8 cellular contexts compared by ENCODE assay signal in the genomic region with DNA sequence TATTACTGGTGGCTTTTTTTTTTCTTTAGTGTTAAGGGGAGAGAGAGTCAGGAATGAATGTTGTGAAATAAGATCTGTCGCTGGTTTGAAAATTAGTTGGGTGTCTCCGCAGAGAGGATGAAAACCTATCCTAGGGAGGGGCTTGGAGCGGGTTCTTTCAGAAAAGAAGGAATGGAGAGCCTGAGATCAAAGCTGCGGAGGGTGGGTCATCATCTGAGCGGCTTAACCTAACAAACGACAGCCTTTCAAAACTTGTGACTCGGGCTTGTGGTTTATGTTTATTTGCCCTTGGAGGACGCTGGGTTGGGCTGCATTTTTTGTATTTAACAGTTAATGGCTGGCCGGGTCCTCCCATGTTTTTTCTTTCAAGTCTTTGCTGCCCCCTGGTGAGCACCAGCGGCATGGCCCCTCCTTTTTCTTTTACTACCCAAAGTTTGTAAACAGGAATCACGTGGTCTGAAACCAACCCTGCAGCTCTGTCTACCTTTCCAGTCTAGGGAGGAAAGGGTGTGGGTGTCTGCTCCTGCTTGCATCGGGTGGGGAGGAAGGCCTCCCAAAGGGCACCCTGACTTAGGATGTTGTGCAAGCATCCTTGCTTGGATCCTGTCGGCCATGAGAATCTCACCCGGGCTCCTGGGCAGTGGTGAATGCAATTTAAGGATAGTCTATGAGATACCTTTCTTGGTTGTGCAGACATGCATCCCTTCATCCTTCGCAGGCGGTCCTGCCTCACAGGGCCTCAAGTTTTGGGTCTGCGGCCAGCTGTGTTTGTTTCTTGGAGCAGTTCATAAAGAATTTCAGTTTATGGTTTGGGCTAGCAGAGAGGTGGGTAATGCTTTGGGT. TPM values are rescaled to one million over a fixed set of nuclear protein-coding genes. Genes with fewer than 3 reads are reported as not detected.
DNase-seq lines count a peak whose midpoint lies in the region; ATAC-seq and TF ChIP-seq lines count a peak whose summit lies in the region.

No MANE protein-coding gene starts in this region.

- no peaks in the 10 kb centered on the region for H3K27me3 Mint-ChIP-seq in stimulated activated naive CD8-positive, alpha-beta T cell treated with anti-CD3 and anti-CD28 coated beads, Interleukin-15, Interleukin-2, amounts not matched to agents 100 ng/mL and 50 ng/mL, for 24 hours

- no peak overlapping the region for H2AFZ ChIP-seq in neural cell (ENCODE audit: low read depth, low read length)

- peak overlapping the region; percentile 94 for H3K4me3 Mint-ChIP-seq in stimulated activated naive CD8-positive, alpha-beta T cell treated with anti-CD3 and anti-CD28 coated beads, Interleukin-15, Interleukin-2, amounts not matched to agents 100 ng/mL and 50 ng/mL, for 24 hours

- H3K9me2 ChIP-seq in neural cell (ENCODE audit: insufficient read depth, low read length): no peaks in the 10 kb centered on the region

- TF ChIP-seq EP300 in neural cell (conservative IDR thresholded peaks at IDR 0.05; ENCODE audit: poor library complexity, severe bottlenecking): no peak

- H3K36me3 Mint-ChIP-seq in stimulated activated naive CD8-positive, alpha-beta T cell treated with anti-CD3 and anti-CD28 coated beads, Interleukin-15, Interleukin-2, amounts not matched to agents 100 ng/mL and 50 ng/mL, for 24 hours (ENCODE audit: low read depth): peaks cover 56% of the 10 kb centered on the region

- H3K4me3 ChIP-seq in foreskin fibroblast (ENCODE audit: low read depth in 1 of 2, low read length in 2 of 2) (peak overlapping the region; percentile 79 to 92), neural cell (ENCODE audit: low read length) (peak overlapping the region; percentile 78)

- H3K4me1 Mint-ChIP-seq in stimulated activated naive CD8-positive, alpha-beta T cell treated with anti-CD3 and anti-CD28 coated beads, Interleukin-15, Interleukin-2, amounts not matched to agents 100 ng/mL and 50 ng/mL, for 24 hours (ENCODE audit: low read depth): peaks cover 66% of the 10 kb centered on the region

- no peak overlapping the region for H3K27ac ChIP-seq in neural cell (ENCODE audit: low read length)

- H3K79me2 ChIP-seq in neural cell (replicated peaks; ENCODE audit: insufficient read depth, low read length): peaks cover 15% of the 10 kb centered on the region

- H3K9me3 ChIP-seq in neural cell (ENCODE audit: low read length): no peaks in the 10 kb centered on the region

- peak; percentile 88 for TF ChIP-seq CTCF in foreskin fibroblast (IDR thresholded peaks at IDR 0.05; ENCODE audit: low read depth, low read length)
- peak; percentile 97 for TF ChIP-seq CTCF in neural cell (IDR thresholded peaks at IDR 0.05; ENCODE audit: poor library complexity, severe bottlenecking)

- H3K27ac Mint-ChIP-seq in stimulated activated naive CD8-positive, alpha-beta T cell treated with anti-CD3 and anti-CD28 coated beads, Interleukin-15, Interleukin-2, amounts not matched to agents 100 ng/mL and 50 ng/mL, for 24 hours: peak overlapping the region; percentile 92

- ATAC-seq in GM18511 (IDR thresholded peaks at IDR 0.05; ENCODE audit: unreplicated experiment) (peak; percentile 28), HG02623 (IDR thresholded peaks at IDR 0.05; ENCODE audit: unreplicated experiment) (no peak)

- DNase-seq in MV-4-11 (lab: John Stamatoyannopoulos, UW) (peak; percentile 90), SIG-M5 treated with dmso at 0.1 percent for 504 hours (lab: John Stamatoyannopoulos, UW; ENCODE audit: unreplicated experiment) (peak; percentile 87), activated gamma-delta T cell treated with Interleukin-2 at 50 U/mL for 16 hours (peak; percentile 93), foreskin fibroblast (peak; percentile 86 to 93)

- H3F3A ChIP-seq in neural cell (ENCODE audit: insufficient read depth, low read length, poor library complexity, severe bottlenecking): peaks cover 3% of the 10 kb centered on the region

- peak; percentile 98 for TF ChIP-seq RAD21 in neural cell (conservative IDR thresholded peaks at IDR 0.05)

- H4K20me1 ChIP-seq in neural cell (ENCODE audit: insufficient read depth): no peaks in the 10 kb centered on the region

- H3K9ac ChIP-seq in neural cell (ENCODE audit: low read length): peak overlapping the region; percentile 77

- peaks cover 4% of the 10 kb centered on the region for H3K27me3 ChIP-seq in neural cell (ENCODE audit: insufficient read depth, low read depth, low read length)

- H3K9me3 Mint-ChIP-seq in stimulated activated naive CD8-positive, alpha-beta T cell treated with anti-CD3 and anti-CD28 coated beads, Interleukin-15, Interleukin-2, amounts not matched to agents 100 ng/mL and 50 ng/mL, for 24 hours: no peaks in the 10 kb centered on the region

- H3K4me2 ChIP-seq in neural cell (ENCODE audit: low read length): peak overlapping the region; percentile 94

- H3K36me3 ChIP-seq in neural cell (ENCODE audit: insufficient read depth, low read length): no peaks in the 10 kb centered on the region

TF ChIP-seq in neural cell, 6 proteins besides CTCF, POLR2A, EP300 and RAD21:
- TF ChIP-seq TAF1 (IDR thresholded peaks at IDR 0.05; ENCODE audit: low read depth) (no peak), EZH2 (IDR thresholded peaks at IDR 0.05; ENCODE audit: borderline replicate concordance, insufficient read depth, low read length, poor library complexity, severe bottlenecking) (no peak), SMC3 (conservative IDR thresholded peaks at IDR 0.05; ENCODE audit: poor library complexity) (peak; percentile 99), POLR2AphosphoS5 (IDR thresholded peaks at IDR 0.05) (no peak), MXI1 (conservative IDR thresholded peaks at IDR 0.05; ENCODE audit: poor library complexity, severe bottlenecking) (peak; percentile 57)
- TF ChIP-seq, protein P1, sequence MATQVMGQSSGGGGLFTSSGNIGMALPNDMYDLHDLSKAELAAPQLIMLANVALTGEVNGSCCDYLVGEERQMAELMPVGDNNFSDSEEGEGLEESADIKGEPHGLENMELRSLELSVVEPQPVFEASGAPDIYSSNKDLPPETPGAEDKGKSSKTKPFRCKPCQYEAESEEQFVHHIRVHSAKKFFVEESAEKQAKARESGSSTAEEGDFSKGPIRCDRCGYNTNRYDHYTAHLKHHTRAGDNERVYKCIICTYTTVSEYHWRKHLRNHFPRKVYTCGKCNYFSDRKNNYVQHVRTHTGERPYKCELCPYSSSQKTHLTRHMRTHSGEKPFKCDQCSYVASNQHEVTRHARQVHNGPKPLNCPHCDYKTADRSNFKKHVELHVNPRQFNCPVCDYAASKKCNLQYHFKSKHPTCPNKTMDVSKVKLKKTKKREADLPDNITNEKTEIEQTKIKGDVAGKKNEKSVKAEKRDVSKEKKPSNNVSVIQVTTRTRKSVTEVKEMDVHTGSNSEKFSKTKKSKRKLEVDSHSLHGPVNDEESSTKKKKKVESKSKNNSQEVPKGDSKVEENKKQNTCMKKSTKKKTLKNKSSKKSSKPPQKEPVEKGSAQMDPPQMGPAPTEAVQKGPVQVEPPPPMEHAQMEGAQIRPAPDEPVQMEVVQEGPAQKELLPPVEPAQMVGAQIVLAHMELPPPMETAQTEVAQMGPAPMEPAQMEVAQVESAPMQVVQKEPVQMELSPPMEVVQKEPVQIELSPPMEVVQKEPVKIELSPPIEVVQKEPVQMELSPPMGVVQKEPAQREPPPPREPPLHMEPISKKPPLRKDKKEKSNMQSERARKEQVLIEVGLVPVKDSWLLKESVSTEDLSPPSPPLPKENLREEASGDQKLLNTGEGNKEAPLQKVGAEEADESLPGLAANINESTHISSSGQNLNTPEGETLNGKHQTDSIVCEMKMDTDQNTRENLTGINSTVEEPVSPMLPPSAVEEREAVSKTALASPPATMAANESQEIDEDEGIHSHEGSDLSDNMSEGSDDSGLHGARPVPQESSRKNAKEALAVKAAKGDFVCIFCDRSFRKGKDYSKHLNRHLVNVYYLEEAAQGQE (IDR thresholded peaks at IDR 0.05; ENCODE audit: borderline replicate concordance): no peak
TF ChIP-seq in neural cell: peak in this region for 2.

RNA-seq across cellular contexts. Expression of a gene that starts 2.2 kb away (rescaled TPM):
- polyA plus RNA-seq in neural cell: 4.1 and 8.7 TPM in 2 replicates
- polyA minus RNA-seq in neural cell: 11.5 and 13.6 TPM in 2 replicates
